Comparison of ENCODE assay signal across 1 cellular context in genomic region chr14:64467131-64467530, GRCh38.
TF ChIP-seq lines count a peak whose summit lies in the region.

No MANE protein-coding gene starts in this region.

TF ChIP-seq in GM12891, 5 proteins besides CTCF, POLR2A, EP300 and RAD21 (continued from another document):
- TF ChIP-seq PAX5 (IDR thresholded peaks at IDR 0.05; ENCODE audit: insufficient read depth, low read length, severe bottlenecking) (no peak), TAF1 (IDR thresholded peaks at IDR 0.05; ENCODE audit: low read depth, low read length) (no peak)
